In the genomic region with DNA sequence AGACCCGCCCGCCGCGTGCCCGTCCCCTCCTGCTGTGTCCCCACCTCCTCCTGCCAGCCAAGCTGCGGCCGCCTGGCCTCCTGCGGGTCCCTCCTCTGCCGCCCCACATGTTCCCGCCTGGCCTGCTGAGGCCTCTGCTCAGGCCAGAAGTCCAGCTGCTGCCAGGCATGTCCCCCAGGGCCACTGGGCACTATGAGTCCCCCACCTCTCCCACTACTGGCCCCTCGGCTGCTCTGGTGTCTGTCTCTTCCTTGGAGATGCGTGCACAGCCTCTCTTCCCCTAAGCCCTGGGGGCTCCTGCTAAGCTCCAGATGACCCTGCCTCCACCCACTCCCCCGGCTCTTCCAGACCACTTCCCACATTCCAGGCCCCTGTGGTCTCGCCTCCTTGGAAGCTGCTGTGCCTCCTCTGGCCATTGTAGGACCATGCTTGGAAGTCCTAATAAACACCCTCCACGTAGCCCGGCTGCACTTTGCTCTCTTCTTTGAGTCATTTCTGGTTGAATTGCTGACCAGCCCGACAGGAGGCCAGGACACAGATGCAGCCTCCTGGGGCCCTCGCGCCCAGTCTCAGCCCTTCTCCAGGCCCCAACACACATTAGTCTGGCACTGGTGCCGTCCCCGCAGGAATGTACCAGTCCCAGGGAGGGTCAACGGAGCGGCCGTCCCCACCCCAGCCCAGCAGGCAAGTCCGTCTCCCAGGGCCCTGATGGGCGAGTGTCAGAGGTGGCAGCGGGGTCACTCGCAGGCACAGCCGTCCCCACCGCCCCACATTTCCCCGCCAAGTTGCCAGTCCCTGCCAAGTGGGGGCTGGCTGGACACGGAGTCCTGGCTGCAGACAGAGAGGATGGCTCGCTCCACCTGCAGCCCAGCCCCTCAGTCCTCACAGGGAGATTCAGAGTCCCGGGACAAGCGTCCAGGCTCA, we compare ENCODE assay signal across 18 cellular contexts. TPM values are rescaled to one million over a fixed set of nuclear protein-coding genes. Genes with fewer than 3 reads are reported as not detected.
A peak's percentile ranks its signal among the peaks of the same experiment; 100 is the strongest.
DNase-seq lines count a peak whose midpoint lies in the region; ATAC-seq and TF ChIP-seq lines count a peak whose summit lies in the region.
"Had no signal": no experiment of that assay in that cellular context is flagged by ENCODE, and none has a peak within 500 bp of the region (broad histone marks: within the 10 kb centered on the region; RNA-seq: fewer than 3 reads in every experiment).

No MANE protein-coding gene starts in this region.

- DNase-seq in left ventricle myocardium superior: no peak
- no peak for DNase-seq in left cardiac atrium
- DNase-seq in choroid plexus epithelial cell (ENCODE audit: low read depth): peak; percentile 9
- DNase-seq in mucosa of gallbladder (ENCODE audit: low spot score): peak; percentile 7
- no peak for DNase-seq in anterior cingulate cortex (lab: John Stamatoyannopoulos, UW)
- DNase-seq in effector CD8-positive, alpha-beta T cell (lab: John Stamatoyannopoulos, UW): no peak
- no peak for DNase-seq in aorta
- DNase-seq: activated CD4-positive, CD25-positive, alpha-beta regulatory T cell treated with anti-CD3 and anti-CD28 coated beads, Interleukin-2, amount 50 U/mL, for 72 hours; activated T-cell treated with anti-CD3 and anti-CD28 coated beads, Interleukin-2, amount 50 U/mL, for 24 hours; naive thymus-derived CD4-positive, alpha-beta T cell; stimulated activated CD4-positive, alpha-beta T cell treated with anti-CD3 and anti-CD28 coated beads, Interleukin-1b, Interleukin-23, amount 100 ng/mL, for 48 hours; T-helper 17 cell had no signal

- no peaks in the 10 kb centered on the region for H3K4me1 ChIP-seq in aorta (ENCODE audit: control insufficient read depth in 1 of 2, insufficient read depth in 2 of 2, low read length in 2 of 2)

- intact Hi-C loops in left ventricle myocardium superior (cut with micrococcal nuclease): no loop called here
- intact Hi-C loops in left cardiac atrium (cut with DNase I): no loop called here
- intact Hi-C loops in aorta (cut with DNase I): no loop called here

- H3K27ac ChIP-seq in aorta (ENCODE audit: low read depth in 1 of 2, low read length in 2 of 2): no peak overlapping the region

- ATAC-seq in left ventricle myocardium superior (peak; percentile 28), left cardiac atrium (no peak), HG02884 (IDR thresholded peaks at IDR 0.05; ENCODE audit: unreplicated experiment) (no peak), aorta (ENCODE audit: low FRiP score) (no peak)
- ATAC-seq: naive thymus-derived CD4-positive, alpha-beta T cell; T-helper 17 cell had no signal

- H3K4me3 ChIP-seq in choroid plexus epithelial cell (ENCODE audit: low read depth, low read length): no peak overlapping the region
- no peak overlapping the region for H3K4me3 ChIP-seq in aorta (ENCODE audit: low read length in 2 of 2)

- no peaks in the 10 kb centered on the region for H3K36me3 ChIP-seq in aorta (ENCODE audit: control insufficient read depth in 1 of 2, insufficient read depth in 2 of 2, low read length in 1 of 2)

- H3K9me3 ChIP-seq in aorta (ENCODE audit: control insufficient read depth, low read length): no peaks in the 10 kb centered on the region

- no peaks in the 10 kb centered on the region for H3K27me3 ChIP-seq in aorta (ENCODE audit: control insufficient read depth in 1 of 2, insufficient read depth in 2 of 2, low read length in 1 of 2)

- TF ChIP-seq CTCF in choroid plexus epithelial cell (conservative IDR thresholded peaks at IDR 0.05; ENCODE audit: low read depth, low read length): no peak

- WGBS in aorta, 2 donors: 36 to 47% methylated on average over 34 to 35 of the region's 35 CpGs

RNA-seq across cellular contexts. Expression of gene KRTAP10-12, which starts 1.1 kb away (rescaled TPM):
- total RNA-seq in left ventricle myocardium superior: not detected
- total RNA-seq in left cardiac atrium: not detected
- total RNA-seq in mucosa of gallbladder: not detected
- total RNA-seq in aorta: not detected
- polyA plus RNA-seq in aorta: not detected
- total RNA-seq: kidney epithelial cell; naive thymus-derived CD4-positive, alpha-beta T cell; pulmonary artery endothelial cell; T-helper 17 cell had no signal
- polyA plus RNA-seq: adipose tissue; esophagus; naive thymus-derived CD4-positive, alpha-beta T cell; thymus had no signal

RNA-seq across cellular contexts. Expression of gene TSPEAR, which starts 13.3 kb away (rescaled TPM):
- 2.7 TPM for total RNA-seq in left ventricle myocardium superior
- total RNA-seq in left cardiac atrium: 1 to 10 TPM in 1 of 2 donors, under 1 TPM in 1; 0.39 to 1.6 TPM
- 0.06 TPM for total RNA-seq in mucosa of gallbladder
- total RNA-seq in aorta: not detected
- polyA plus RNA-seq in aorta: not detected
- total RNA-seq: kidney epithelial cell; naive thymus-derived CD4-positive, alpha-beta T cell; pulmonary artery endothelial cell; T-helper 17 cell had no signal

RNA-seq across cellular contexts. Expression of gene KRTAP12-1, which starts 16.1 kb away (rescaled TPM):
- total RNA-seq in left ventricle myocardium superior (not detected), left cardiac atrium (not detected), mucosa of gallbladder (not detected), aorta (not detected)
- polyA plus RNA-seq in aorta: not detected
- total RNA-seq: kidney epithelial cell; naive thymus-derived CD4-positive, alpha-beta T cell; pulmonary artery endothelial cell; T-helper 17 cell had no signal
- polyA plus RNA-seq: adipose tissue; esophagus; naive thymus-derived CD4-positive, alpha-beta T cell; thymus had no signal

RNA-seq across cellular contexts. Expression of gene KRTAP12-2, which starts 31.3 kb away (rescaled TPM):
- total RNA-seq in left ventricle myocardium superior (not detected), left cardiac atrium (not detected), mucosa of gallbladder (not detected), aorta (not detected)
- polyA plus RNA-seq in aorta: not detected
- total RNA-seq: kidney epithelial cell; naive thymus-derived CD4-positive, alpha-beta T cell; pulmonary artery endothelial cell; T-helper 17 cell had no signal
- polyA plus RNA-seq: esophagus; naive thymus-derived CD4-positive, alpha-beta T cell; thymus had no signal

RNA-seq across cellular contexts. Expression of gene KRTAP12-3, which starts 40.3 kb away (rescaled TPM):
- total RNA-seq in left ventricle myocardium superior (not detected), left cardiac atrium (not detected), mucosa of gallbladder (not detected), aorta (not detected)
- polyA plus RNA-seq in aorta: not detected
- total RNA-seq: kidney epithelial cell, pulmonary artery endothelial cell, T-helper 17 cell had no signal
- polyA plus RNA-seq: adipose tissue; esophagus; naive thymus-derived CD4-positive, alpha-beta T cell; thymus had no signal

Comparison
In these comparisons a context has a peak if more than half of its experiments do, and no peak if none do; other contexts are left out.
1. DNase-seq: peak in choroid plexus epithelial cell (single experiment) and mucosa of gallbladder (single experiment); none in left ventricle myocardium superior (single experiment), left cardiac atrium (single experiment), anterior cingulate cortex (0 of 58), effector CD8-positive, alpha-beta T cell (single experiment) and aorta (0 of 2).